ENCODE assay signal across 8 cellular contexts in the genomic region with DNA sequence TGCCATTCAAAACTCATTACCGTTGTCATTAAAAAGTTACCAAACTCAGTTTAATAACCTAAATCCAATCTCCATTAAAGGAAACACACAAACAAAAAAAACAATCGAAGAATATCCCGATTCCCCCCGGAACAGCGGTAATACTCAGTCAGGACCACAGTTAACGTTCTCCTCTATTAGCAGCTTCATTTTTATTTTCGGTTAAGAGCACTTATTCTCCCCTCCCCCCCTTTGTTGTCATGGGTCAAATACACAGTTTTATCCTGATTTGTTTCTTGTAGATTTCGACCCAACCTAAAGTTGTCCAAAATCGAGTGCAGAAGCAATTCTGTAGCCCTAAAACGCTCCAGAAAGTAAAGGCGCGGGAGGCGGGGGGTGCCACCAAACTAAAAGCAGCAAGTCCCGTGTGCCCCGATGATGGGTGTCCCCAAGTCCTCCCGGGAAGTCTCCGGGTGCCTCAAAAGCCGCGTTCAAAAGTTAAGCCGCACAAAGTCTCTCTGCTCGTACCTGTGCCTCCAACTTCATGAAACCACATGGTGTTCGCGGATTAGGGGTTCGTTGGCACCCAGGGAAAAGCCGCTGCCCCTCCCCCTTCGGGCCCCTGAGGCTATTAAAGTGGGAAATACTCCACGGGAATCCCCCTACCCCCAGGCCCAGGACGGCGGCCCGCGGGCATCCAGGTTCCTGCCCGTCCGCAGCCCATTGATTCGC. TPM values are rescaled to one million over a fixed set of nuclear protein-coding genes. Genes with fewer than 3 reads are reported as not detected.
DNase-seq lines count a peak whose midpoint lies in the region; ATAC-seq, FAIRE-seq and TF ChIP-seq lines count a peak whose summit lies in the region.

No MANE protein-coding gene starts in this region.

- H3K9me1 ChIP-seq in K562 (ENCODE audit: control insufficient read depth, insufficient read depth, low read length) = no peaks in the 10 kb centered on the region

- H3K27ac ChIP-seq in RWPE1 = peak overlapping the region; percentile 100
- peak overlapping the region; percentile 100 for H3K27ac ChIP-seq in K562 (ENCODE audit: extremely low read depth, low read depth, low read length)

- TF ChIP-seq POLR2A in K562 (conservative IDR thresholded peaks at IDR 0.05) = no peak

- no peaks in the 10 kb centered on the region for H3K27me3 ChIP-seq in K562 (ENCODE audit: control insufficient read depth in 2 of 2, insufficient read depth in 2 of 2, low read length in 2 of 2)

- no peak overlapping the region for H2AFZ ChIP-seq in K562 (ENCODE audit: low read depth, low read length)

- peak overlapping the region; percentile 100 for H3K4me3 ChIP-seq in K562

- H3K4me2 ChIP-seq in K562 (ENCODE audit: insufficient read depth, low read length) = peak overlapping the region; percentile 86

- BruUV-seq in K562 (replicated peaks; lab: Mats Ljungman, UMichigan) = TSS peak; percentile 56

- H3K36me3 ChIP-seq in K562 (ENCODE audit: control insufficient read depth, insufficient read depth, low read length) = peaks cover 41% of the 10 kb centered on the region

- H3K9me3 ChIP-seq in K562 (replicated peaks; ENCODE audit: control insufficient read depth, insufficient read depth, low read depth, low read length) = no peaks in the 10 kb centered on the region

- no peak for TF ChIP-seq RAD21 in K562 (CRISPR knock-in tag; conservative IDR thresholded peaks at IDR 0.05 in 1 of 2, IDR thresholded peaks at IDR 0.05 in 1 of 2)

- in situ Hi-C loops in K562 (cut with MboI) = no loop called here

- peaks cover 18 to 26% of the 10 kb centered on the region in 2 experiments; a peak in 4 of 5 replicates for H3K4me1 ChIP-seq in K562 (replicated peaks in 1 of 2; ENCODE audit: control insufficient read depth in 2 of 2, insufficient read depth in 2 of 2, low read length in 2 of 2)

- intact Hi-C loops in K562 (cut with micrococcal nuclease) (loop anchor here (5.0 kb wide), 1 partner anchor 49 kb away; a partner anchor contains a TSS), left colon (cut with DNase I, micrococcal nuclease) (no loop called here)

- no peak for TF ChIP-seq EP300 in K562 (IDR thresholded peaks at IDR 0.05; ENCODE audit: low read length)

- H3K9ac ChIP-seq in K562 (ENCODE audit: insufficient read depth in 1 of 2, low read depth in 2 of 2, low read length in 2 of 2) = peak overlapping the region; percentile 94 to 99

- peak; percentile 26 for FAIRE-seq in K562 (lab: Jason Lieb, UNC)

- peaks cover 67% of the 10 kb centered on the region for H3K79me2 ChIP-seq in K562 (ENCODE audit: control insufficient read depth, insufficient read depth, low read length)

- no peaks in the 10 kb centered on the region for H4K20me1 ChIP-seq in K562 (replicated peaks; ENCODE audit: control insufficient read depth, insufficient read depth, low read length)

- peak; percentile 19 for ATAC-seq in GM21825 (IDR thresholded peaks at IDR 0.05; ENCODE audit: unreplicated experiment)
- ATAC-seq in K562 = peak; percentile 28
- peak; percentile 1 for ATAC-seq in left colon

- POLR2A ChIA-PET in RWPE1 (lab: Yijun Ruan, JAX; ENCODE audit: low non-redundant PET) (interaction anchor here (0.6 kb wide), 1 partner anchor 10 kb away, joined by 4 read pairs; no protein-coding TSS in a partner anchor), K562 (lab: Yijun Ruan, JAX) (interaction anchor here (1.1 to 2.4 kb wide), 5 partner anchors 9 to 169 kb away, joined by 3 to 14 read pairs (median 7); a partner anchor contains a TSS)

- CTCF ChIA-PET in RWPE1 (lab: Yijun Ruan, JAX) (interaction anchor here (0.5 to 1.9 kb wide), 2 partner anchors 68 to 70 kb away, joined by 3 to 4 read pairs; no protein-coding TSS in a partner anchor), K562 (lab: Yijun Ruan, JAX; ENCODE audit: low intra/inter-chr PET ratio) (no interaction called here)

- no peak for TF ChIP-seq CTCF in RWPE1 (conservative IDR thresholded peaks at IDR 0.05; ENCODE audit: low read depth)
- no peak for TF ChIP-seq CTCF in K562 (IDR thresholded peaks at IDR 0.05 in 2 of 3, conservative IDR thresholded peaks at IDR 0.05 in 1 of 3; ENCODE audit: insufficient read depth in 2 of 3, low read depth in 1 of 3, low read length in 3 of 3)

- under 1% methylated on average over 25 of the region's 34 CpGs for WGBS in K562 (ENCODE audit: insufficient coverage, low coverage, missing lambda C conversion rate)

- peak; percentile 12 for DNase-seq in AG20443 (ENCODE audit: low spot score)
- DNase-seq in RWPE1 (ENCODE audit: low spot score) = no peak
- peak; percentile 13 to 59 (median 52) for DNase-seq in K562 (ENCODE audit: extremely low read depth in 1 of 4, low spot score in 3 of 4)
- DNase-seq in left colon = peak in 1 of 2 donors; percentile 59
- peak; percentile 52 for DNase-seq in stimulated activated CD4-positive, alpha-beta T cell treated with anti-CD3 and anti-CD28 coated beads, Interleukin-4, amount 100 ng/mL, for 24 hours
- no peak for DNase-seq in NCI-H2081 (lab: John Stamatoyannopoulos, UW)
- DNase-seq in SHP77 (lab: John Stamatoyannopoulos, UW) = no peak

RNA-seq across cellular contexts. Expression of a gene that starts 1.0 kb away (rescaled TPM):
- 15.8 and 22.4 TPM in 2 replicates for total RNA-seq in K562 (2011; cell fraction: chromatin; rRNA removed; ENCODE audit: low replicate concordance)
- 14.9 and 18.3 TPM in 2 replicates for total RNA-seq in K562 (2011; cell fraction: nucleolus; rRNA removed)
- total RNA-seq in K562 (2011; cell fraction: nucleoplasm; rRNA removed) = 30.7 and 43.9 TPM in 2 replicates
- total RNA-seq in K562 (2014; rRNA removed) (170 and 203 TPM in 2 replicates), K562 (2014; rRNA removed; fragmentation: Illumina TruSeq; extraction: Trizol) (379 and 441 TPM in 2 replicates), K562 (2015; rRNA removed; fragmentation: Illumina TruSeq; extraction: Trizol) (361 and 419 TPM in 2 replicates), K562 (2021) (511 and 520 TPM in 2 replicates), left colon (100 to 1,000 TPM; 235 to 254 TPM)
- polyA plus RNA-seq in K562 (2011; rRNA removed) (414 and 505 TPM in 2 replicates), K562 (2014; fragmentation: Illumina TruSeq; extraction: Trizol) (233 and 262 TPM in 2 replicates), K562 (2014; fragmentation: Nextera tagmentation; extraction: Ambion mirVana) (100 to 1,000 TPM; 570 to 733 TPM), K562 (2014; rRNA removed) (157 and 222 TPM in 2 replicates)
- polyA plus RNA-seq in K562 (2011; cell fraction: cytosol; rRNA removed) = 43.5 and 104 TPM in 2 replicates
- polyA plus RNA-seq in K562 (2011; cell fraction: nucleus; rRNA removed) = 60.3 and 118 TPM in 2 replicates
- 290 and 393 TPM in 2 replicates for polyA plus RNA-seq in K562 (2012)
- 133 and 157 TPM in 2 replicates for polyA minus RNA-seq in K562 (2011; rRNA and poly(A)+ RNA removed)
- 208 and 214 TPM in 2 replicates for polyA minus RNA-seq in K562 (2011; cell fraction: cytosol; rRNA and poly(A)+ RNA removed)
- polyA minus RNA-seq in K562 (2011; cell fraction: nucleus; rRNA and poly(A)+ RNA removed) = 9.2 and 28.8 TPM in 2 replicates

RNA-seq across cellular contexts. Expression of a gene that starts 23.7 kb away (rescaled TPM):
- total RNA-seq in K562 (2011; cell fraction: chromatin; rRNA removed; ENCODE audit: low replicate concordance) = 303 and 492 TPM in 2 replicates
- 243 and 287 TPM in 2 replicates for total RNA-seq in K562 (2011; cell fraction: nucleolus; rRNA removed)
- 239 and 282 TPM in 2 replicates for total RNA-seq in K562 (2011; cell fraction: nucleoplasm; rRNA removed)
- 50.2 and 52.4 TPM in 2 replicates for total RNA-seq in K562 (2014; rRNA removed)
- 99.8 and 115 TPM in 2 replicates for total RNA-seq in K562 (2014; rRNA removed; fragmentation: Illumina TruSeq; extraction: Trizol)
- 77.1 and 81.2 TPM in 2 replicates for total RNA-seq in K562 (2015; rRNA removed; fragmentation: Illumina TruSeq; extraction: Trizol)
- 121 and 127 TPM in 2 replicates for total RNA-seq in K562 (2021)
- 128 and 135 TPM in 2 replicates for polyA plus RNA-seq in K562 (2011; rRNA removed)
- polyA plus RNA-seq in K562 (2011; cell fraction: cytosol; rRNA removed) = 184 and 192 TPM in 2 replicates
- polyA plus RNA-seq in K562 (2011; cell fraction: nucleus; rRNA removed) = 521 and 638 TPM in 2 replicates
- polyA plus RNA-seq in K562 (2012) = 56.6 and 88.3 TPM in 2 replicates
- 82.2 and 83.7 TPM in 2 replicates for polyA plus RNA-seq in K562 (2014; fragmentation: Illumina TruSeq; extraction: Trizol)
- 100 to 1,000 TPM; 156 to 177 TPM for polyA plus RNA-seq in K562 (2014; fragmentation: Nextera tagmentation; extraction: Ambion mirVana)
- 110 and 116 TPM in 2 replicates for polyA plus RNA-seq in K562 (2014; rRNA removed)
- polyA minus RNA-seq in K562 (2011; rRNA and poly(A)+ RNA removed) = 62.4 and 87.2 TPM in 2 replicates
- 45.2 and 54.1 TPM in 2 replicates for polyA minus RNA-seq in K562 (2011; cell fraction: cytosol; rRNA and poly(A)+ RNA removed)
- 79.4 and 108 TPM in 2 replicates for polyA minus RNA-seq in K562 (2011; cell fraction: nucleus; rRNA and poly(A)+ RNA removed)
- total RNA-seq in left colon = 10 to 100 TPM; 43.9 to 56.3 TPM

RNA-seq across cellular contexts. Expression of a gene that starts 27.5 kb away (rescaled TPM):
- total RNA-seq in K562 (2011; cell fraction: chromatin; rRNA removed; ENCODE audit: low replicate concordance) = 60.0 and 81.0 TPM in 2 replicates
- 77.1 and 90.4 TPM in 2 replicates for total RNA-seq in K562 (2011; cell fraction: nucleolus; rRNA removed)
- 68.9 and 75.0 TPM in 2 replicates for total RNA-seq in K562 (2011; cell fraction: nucleoplasm; rRNA removed)
- 131 and 132 TPM in 2 replicates for total RNA-seq in K562 (2014; rRNA removed)
- total RNA-seq in K562 (2014; rRNA removed; fragmentation: Illumina TruSeq; extraction: Trizol) = 168 and 185 TPM in 2 replicates
- 290 and 292 TPM in 2 replicates for total RNA-seq in K562 (2015; rRNA removed; fragmentation: Illumina TruSeq; extraction: Trizol)
- 243 and 245 TPM in 2 replicates for total RNA-seq in K562 (2021)
- polyA plus RNA-seq in K562 (2011; rRNA removed) = 54.0 and 56.7 TPM in 2 replicates
- 112 and 122 TPM in 2 replicates for polyA plus RNA-seq in K562 (2011; cell fraction: cytosol; rRNA removed)
- 68.8 and 82.6 TPM in 2 replicates for polyA plus RNA-seq in K562 (2011; cell fraction: nucleus; rRNA removed)
- polyA plus RNA-seq in K562 (2012) = 165 and 353 TPM in 2 replicates
- 276 and 277 TPM in 2 replicates for polyA plus RNA-seq in K562 (2014; fragmentation: Illumina TruSeq; extraction: Trizol)
- 10 to 100 TPM; 67.8 to 77.7 TPM for polyA plus RNA-seq in K562 (2014; fragmentation: Nextera tagmentation; extraction: Ambion mirVana)
- 144 and 237 TPM in 2 replicates for polyA plus RNA-seq in K562 (2014; rRNA removed)
- 46.8 and 55.1 TPM in 2 replicates for polyA minus RNA-seq in K562 (2011; rRNA and poly(A)+ RNA removed)
- 131 and 146 TPM in 2 replicates for polyA minus RNA-seq in K562 (2011; cell fraction: cytosol; rRNA and poly(A)+ RNA removed)
- polyA minus RNA-seq in K562 (2011; cell fraction: nucleus; rRNA and poly(A)+ RNA removed) = 35.1 and 49.8 TPM in 2 replicates
- 100 to 1,000 TPM; 212 to 220 TPM for total RNA-seq in left colon

RNA-seq across cellular contexts. Expression of a gene that starts 50.2 kb away (rescaled TPM):
- total RNA-seq in K562 (2011; cell fraction: chromatin; rRNA removed; ENCODE audit: low replicate concordance) = 23.9 and 63.5 TPM in 2 replicates
- 83.5 and 103 TPM in 2 replicates for total RNA-seq in K562 (2011; cell fraction: nucleolus; rRNA removed)
- total RNA-seq in K562 (2011; cell fraction: nucleoplasm; rRNA removed) = 34.3 and 56.2 TPM in 2 replicates
- total RNA-seq in K562 (2014; rRNA removed) = 150 and 205 TPM in 2 replicates
- 21.5 and 31.6 TPM in 2 replicates for total RNA-seq in K562 (2014; rRNA removed; fragmentation: Illumina TruSeq; extraction: Trizol)
- total RNA-seq in K562 (2015; rRNA removed; fragmentation: Illumina TruSeq; extraction: Trizol) = 55.3 and 56.6 TPM in 2 replicates
- 94.3 and 95.0 TPM in 2 replicates for total RNA-seq in K562 (2021)
- 45.0 and 55.6 TPM in 2 replicates for polyA plus RNA-seq in K562 (2011; rRNA removed)
- 71.8 and 135 TPM in 2 replicates for polyA plus RNA-seq in K562 (2011; cell fraction: cytosol; rRNA removed)
- polyA plus RNA-seq in K562 (2011; cell fraction: nucleus; rRNA removed) = 170 and 227 TPM in 2 replicates
- polyA plus RNA-seq in K562 (2012) = 54.2 and 75.4 TPM in 2 replicates
- 31.0 and 40.2 TPM in 2 replicates for polyA plus RNA-seq in K562 (2014; fragmentation: Illumina TruSeq; extraction: Trizol)
- polyA plus RNA-seq in K562 (2014; fragmentation: Nextera tagmentation; extraction: Ambion mirVana) = 1 to 10 TPM; 2.9 to 5.0 TPM
- 167 and 175 TPM in 2 replicates for polyA plus RNA-seq in K562 (2014; rRNA removed)
- polyA minus RNA-seq in K562 (2011; rRNA and poly(A)+ RNA removed) = 6.2 and 7.8 TPM in 2 replicates
- polyA minus RNA-seq in K562 (2011; cell fraction: cytosol; rRNA and poly(A)+ RNA removed) = 10.3 and 17.4 TPM in 2 replicates
- polyA minus RNA-seq in K562 (2011; cell fraction: nucleus; rRNA and poly(A)+ RNA removed) = 41.6 and 46.9 TPM in 2 replicates
- total RNA-seq in left colon = 10 to 100 TPM; 77.6 to 86.6 TPM

Comparison
In these comparisons a context has a peak if more than half of its experiments do, and no peak if none do; other contexts are left out.
1. DNase-seq: peak in AG20443 (single experiment), K562 (4 of 4) and stimulated activated CD4-positive, alpha-beta T cell treated with anti-CD3 and anti-CD28 coated beads, Interleukin-4, amount 100 ng/mL, for 24 hours (single experiment); none in RWPE1 (single experiment), NCI-H2081 (0 of 2) and SHP77 (0 of 2).
2. Peak in every context shown above with its lines, with median percentiles within 50 percentile points of each other: ATAC-seq.